ENCODE assay signal across 1 cellular context in genomic region chr9:33473643-33474352, GRCh38.
TF ChIP-seq lines count a peak whose summit lies in the region.

NOL6 (minus strand) TSS chr9:33473924; CDS start chr9:33473842, 82 bp downstream.

TF ChIP-seq in HepG2, 621 proteins besides CTCF, POLR2A, EP300 and RAD21 (continued from another document and continues in another):
- TF ChIP-seq UBTF (CRISPR knock-in tag; IDR thresholded peaks at IDR 0.05) (peak; percentile 38; the same call in 1 of the 2 replicates), CEBPG (CRISPR knock-in tag; IDR thresholded peaks at IDR 0.05) (peak; percentile 58), MAX (IDR thresholded peaks at IDR 0.05) (peak; percentile 98), RARA (CRISPR knock-in tag; IDR thresholded peaks at IDR 0.05) (0 out of 2 replicates have a peak, but pooled peaks have one; percentile 9), ZNF891 (CRISPR knock-in tag; IDR thresholded peaks at IDR 0.05) (peak; percentile 80; the same call in 1 of the 2 replicates), PAF1 (CRISPR knock-in tag; IDR thresholded peaks at IDR 0.05) (no peak), ZNF850 (CRISPR knock-in tag; conservative IDR thresholded peaks at IDR 0.05) (no peak), ZNF121 (CRISPR knock-in tag; IDR thresholded peaks at IDR 0.05) (no peak), ZNF574 (CRISPR knock-in tag; IDR thresholded peaks at IDR 0.05) (peak; percentile 82), PHF8 (CRISPR knock-in tag; IDR thresholded peaks at IDR 0.05) (peak; percentile 81), MXD4 (CRISPR knock-in tag; IDR thresholded peaks at IDR 0.05) (peak; percentile 100), NFE2 (CRISPR knock-in tag; IDR thresholded peaks at IDR 0.05) (no peak), KDM5A (IDR thresholded peaks at IDR 0.05; ENCODE audit: borderline replicate concordance, low read length) (peak; percentile 81; the same call in 1 of the 2 replicates), DMAP1 (CRISPR knock-in tag; IDR thresholded peaks at IDR 0.05) (peak; percentile 87; the same call in 1 of the 2 replicates), ZMYM4 (CRISPR knock-in tag; IDR thresholded peaks at IDR 0.05) (peak; percentile 79), NFYC (CRISPR knock-in tag; IDR thresholded peaks at IDR 0.05) (peak; percentile 97), HMGA1 (CRISPR knock-in tag; conservative IDR thresholded peaks at IDR 0.05) (no peak), ZNF607 (CRISPR knock-in tag; IDR thresholded peaks at IDR 0.05; ENCODE audit: borderline replicate concordance) (0 out of 2 replicates have a peak, but pooled peaks have one; percentile 47), MTA1 (CRISPR knock-in tag; IDR thresholded peaks at IDR 0.05; ENCODE audit: borderline replicate concordance) (no peak), SIN3A (IDR thresholded peaks at IDR 0.05; ENCODE audit: borderline replicate concordance, low read depth, low read length) (peak; percentile 99), ELF1 (CRISPR knock-in tag; IDR thresholded peaks at IDR 0.05) (peak; percentile 92), KLF11 (CRISPR knock-in tag; IDR thresholded peaks at IDR 0.05) (0 out of 2 replicates have a peak, but pooled peaks have one; percentile 63), GTF2F1 (IDR thresholded peaks at IDR 0.05; ENCODE audit: low read length) (no peak), SAP130 (CRISPR knock-in tag; IDR thresholded peaks at IDR 0.05; ENCODE audit: low read depth) (peak; percentile 100), ELF4 (CRISPR knock-in tag; IDR thresholded peaks at IDR 0.05; ENCODE audit: borderline replicate concordance) (peak; percentile 66; the same call in 1 of the 2 replicates), ELF3 (CRISPR knock-in tag; IDR thresholded peaks at IDR 0.05) (peak; percentile 78), ZSCAN22 (CRISPR knock-in tag; IDR thresholded peaks at IDR 0.05) (no peak), GABPB1 (CRISPR knock-in tag; IDR thresholded peaks at IDR 0.05) (peak; percentile 94), GABPA (IDR thresholded peaks at IDR 0.05; ENCODE audit: low read depth, low read length) (peak; percentile 82), GABPA (CRISPR knock-in tag; IDR thresholded peaks at IDR 0.05; ENCODE audit: low read depth) (peak; percentile 96), ZNF749 (CRISPR knock-in tag; IDR thresholded peaks at IDR 0.05; ENCODE audit: borderline replicate concordance) (peak; percentile 37; the same call in 1 of the 2 replicates), NR1H2 (CRISPR knock-in tag; IDR thresholded peaks at IDR 0.05; ENCODE audit: borderline replicate concordance, low read depth) (no peak), PHF21A (CRISPR knock-in tag; IDR thresholded peaks at IDR 0.05) (0 out of 2 replicates have a peak, but pooled peaks have one; percentile 30), ZBTB20 (CRISPR knock-in tag; IDR thresholded peaks at IDR 0.05; ENCODE audit: borderline replicate concordance, low read depth) (0 out of 2 replicates have a peak, but pooled peaks have one; percentile 20), ZGPAT (CRISPR knock-in tag; IDR thresholded peaks at IDR 0.05) (peak; percentile 65; the same call in 1 of the 2 replicates), U2AF1 (optimal IDR thresholded peaks at IDR 0.05; ENCODE audit: low read depth, low read length) (peak; percentile 70), NRL (CRISPR knock-in tag; IDR thresholded peaks at IDR 0.05; ENCODE audit: borderline replicate concordance) (peak; percentile 57; the same call in 1 of the 2 replicates), YY1 (IDR thresholded peaks at IDR 0.05; ENCODE audit: insufficient read depth, insufficient replicate concordance, low read depth, low read length) (peak; percentile 29), HNF1B (CRISPR knock-in tag; IDR thresholded peaks at IDR 0.05) (peak; percentile 75; the same call in 1 of the 2 replicates), ATRX (CRISPR knock-in tag; IDR thresholded peaks at IDR 0.05; ENCODE audit: borderline replicate concordance) (no peak), HNF4A (CRISPR knock-in tag; IDR thresholded peaks at IDR 0.05) (0 out of 2 replicates have a peak, but pooled peaks have one; percentile 5), GATAD2A (CRISPR knock-in tag; IDR thresholded peaks at IDR 0.05) (peak; percentile 39; the same call in 1 of the 2 replicates), HBP1 (CRISPR knock-in tag; IDR thresholded peaks at IDR 0.05; ENCODE audit: low read depth) (peak; percentile 80), POGZ (CRISPR knock-in tag; IDR thresholded peaks at IDR 0.05) (peak; percentile 68), TSC22D2 (CRISPR knock-in tag; IDR thresholded peaks at IDR 0.05; ENCODE audit: borderline replicate concordance) (peak; percentile 48; the same call in 1 of the 2 replicates), ZNF512 (CRISPR knock-in tag; IDR thresholded peaks at IDR 0.05) (no peak), ZSCAN21 (CRISPR knock-in tag; IDR thresholded peaks at IDR 0.05; ENCODE audit: borderline replicate concordance) (0 out of 2 replicates have a peak, but pooled peaks have one; percentile 25), ZNF687 (CRISPR knock-in tag; IDR thresholded peaks at IDR 0.05) (peak; percentile 71), ZBTB34 (CRISPR knock-in tag; IDR thresholded peaks at IDR 0.05) (no peak)
